In the genomic region with DNA sequence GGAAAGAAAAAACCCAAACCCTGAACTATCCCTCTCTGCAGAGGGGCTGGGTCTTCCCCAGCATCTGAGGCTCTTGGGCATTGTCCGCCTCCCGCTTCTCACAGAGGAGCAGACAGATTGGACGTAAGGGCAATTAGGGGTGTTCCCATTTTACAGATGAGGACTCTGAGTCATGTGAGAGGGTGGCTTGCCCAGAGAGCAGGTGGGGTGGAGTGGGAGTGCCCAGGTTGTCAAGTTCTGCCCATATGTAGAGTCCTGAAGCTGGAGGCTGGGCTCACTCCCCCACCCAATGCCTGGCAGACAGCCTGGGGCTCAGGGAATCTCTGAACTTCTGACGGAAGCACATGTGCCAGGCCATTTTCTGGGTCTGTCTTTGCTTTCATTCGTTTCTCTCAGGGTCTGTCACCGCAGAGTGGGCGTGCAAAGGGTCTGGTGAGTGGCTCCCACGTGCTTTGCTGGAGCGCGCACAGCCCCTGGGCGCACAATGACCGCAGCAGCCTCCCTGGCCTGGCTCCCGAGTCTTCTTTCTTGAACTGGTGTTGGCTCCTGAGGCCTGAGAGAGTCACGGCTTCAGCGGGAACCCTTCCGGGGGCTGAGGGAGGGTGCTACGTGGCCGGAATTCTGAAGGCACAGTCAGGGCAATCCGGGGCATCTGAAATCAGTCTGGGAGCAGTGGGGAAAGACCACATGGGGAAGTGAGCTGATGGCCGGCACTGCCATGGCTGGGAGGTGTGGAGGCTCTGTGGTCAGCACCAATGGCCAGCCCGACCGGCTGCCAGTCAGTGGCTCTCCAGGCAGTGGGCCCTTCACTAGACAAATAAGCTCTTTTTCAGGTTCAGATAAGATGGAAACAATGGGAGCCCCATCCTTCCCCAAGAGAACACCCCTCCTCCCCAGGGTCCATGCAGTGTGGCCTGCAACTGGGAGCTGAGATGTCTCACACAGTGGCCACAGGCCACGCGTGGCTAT, we compare ENCODE assay signal across 20 cellular contexts. TPM values are rescaled to one million over a fixed set of nuclear protein-coding genes. Genes with fewer than 3 reads are reported as not detected.
A peak's percentile ranks its signal among the peaks of the same experiment; 100 is the strongest.
DNase-seq lines count a peak whose midpoint lies in the region; ATAC-seq and TF ChIP-seq lines count a peak whose summit lies in the region.
"Had no signal": no experiment of that assay in that cellular context is flagged by ENCODE, and none has a peak within 500 bp of the region (broad histone marks: within the 10 kb centered on the region; RNA-seq: fewer than 3 reads in every experiment).

No MANE protein-coding gene starts in this region.

- peak overlapping the region; percentile 82 for H3K27ac ChIP-seq in angular gyrus (ENCODE audit: low read depth, low read length)
- no peak overlapping the region for H3K27ac ChIP-seq in esophagus muscularis mucosa (replicated peaks in 1 of 4)

- TF ChIP-seq EP300 in esophagus muscularis mucosa (IDR thresholded peaks at IDR 0.05) = no peak

- no peaks in the 10 kb centered on the region for H3K27me3 Mint-ChIP-seq in osteocyte (ENCODE audit: unreplicated experiment)
- no peaks in the 10 kb centered on the region for H3K27me3 Mint-ChIP-seq in stimulated activated naive CD8-positive, alpha-beta T cell treated with anti-CD3 and anti-CD28 coated beads, Interleukin-15, amount 100 ng/mL, for 72 hours
- peaks cover 2% of the 10 kb centered on the region for H3K27me3 Mint-ChIP-seq in endothelial cell (ENCODE audit: unreplicated experiment)
- H3K27me3 Mint-ChIP-seq: CD4-positive, alpha-beta T cell had no signal

- no peak for ATAC-seq in stimulated activated naive CD8-positive, alpha-beta T cell treated with anti-CD3 and anti-CD28 coated beads, Interleukin-15, amount 100 ng/mL, for 72 hours

- DNase-seq in DMS53 (lab: John Stamatoyannopoulos, UW) = peak; percentile 28
- DNase-seq in DMS53 treated with DMSO at 0.1 percent for 48 hours (lab: John Stamatoyannopoulos, UW; ENCODE audit: unreplicated experiment) = no peak
- DNase-seq in esophagus muscularis mucosa (ENCODE audit: extremely low spot score) = peak; percentile 64
- DNase-seq in osteocyte (ENCODE audit: extremely low spot score, unreplicated experiment) = peak; percentile 83
- DNase-seq in stimulated activated naive CD8-positive, alpha-beta T cell treated with anti-CD3 and anti-CD28 coated beads, Interleukin-15, amount 100 ng/mL, for 72 hours = no peak
- DNase-seq in GM19240 (ENCODE audit: insufficient read length, low spot score) = no peak
- DNase-seq in endothelial cell (ENCODE audit: low spot score) = no peak
- DNase-seq: 8988T; BE2C; CD4-positive, alpha-beta T cell; DND-41; KBM-7; MV-4-11; NCI-H1417 treated with DMSO at 0.1 percent for 48 hours; NCI-H2029 treated with DMSO at 0.1 percent for 48 hours; NCI-H2171 treated with DMSO at 0.1 percent for 48 hours; NCI-H446 treated with DMSO at 0.1 percent for 48 hours; NCI-H774 had no signal

- 91% methylated on average over 24 of the region's 24 CpGs for WGBS in esophagus muscularis mucosa

- TF ChIP-seq CTCF in esophagus muscularis mucosa (IDR thresholded peaks at IDR 0.05) (no peak), osteocyte (IDR thresholded peaks at IDR 0.05) (no peak), endothelial cell (IDR thresholded peaks at IDR 0.05; ENCODE audit: unreplicated experiment) (no peak)

- H3K27ac Mint-ChIP-seq in osteocyte (ENCODE audit: unreplicated experiment) (no peak overlapping the region), endothelial cell (ENCODE audit: unreplicated experiment) (no peak overlapping the region)
- no peak overlapping the region for H3K27ac Mint-ChIP-seq in stimulated activated naive CD8-positive, alpha-beta T cell treated with anti-CD3 and anti-CD28 coated beads, Interleukin-15, amount 100 ng/mL, for 72 hours
- H3K27ac Mint-ChIP-seq: CD4-positive, alpha-beta T cell had no signal

- H3K36me3 ChIP-seq in esophagus muscularis mucosa = no peaks in the 10 kb centered on the region
- H3K36me3 ChIP-seq: BE2C had no signal

- no peaks in the 10 kb centered on the region for H3K9me3 ChIP-seq in esophagus muscularis mucosa
- H3K9me3 ChIP-seq: BE2C had no signal

- H3K27me3 ChIP-seq in esophagus muscularis mucosa = peaks cover 0 to 6% (median 0%) of the 10 kb centered on the region in 4 donors
- H3K27me3 ChIP-seq: BE2C had no signal

- H3K4me3 ChIP-seq in esophagus muscularis mucosa = no peak overlapping the region

- no peak for TF ChIP-seq POLR2A in esophagus muscularis mucosa (IDR thresholded peaks at IDR 0.05; ENCODE audit: low read depth)

- no peaks in the 10 kb centered on the region for H3K4me1 ChIP-seq in esophagus muscularis mucosa
- H3K4me1 ChIP-seq: BE2C had no signal

- H3K4me1 Mint-ChIP-seq in osteocyte (ENCODE audit: unreplicated experiment) (peaks cover 31% of the 10 kb centered on the region), endothelial cell (ENCODE audit: unreplicated experiment) (no peaks in the 10 kb centered on the region)
- H3K4me1 Mint-ChIP-seq in stimulated activated naive CD8-positive, alpha-beta T cell treated with anti-CD3 and anti-CD28 coated beads, Interleukin-15, amount 100 ng/mL, for 72 hours = no peaks in the 10 kb centered on the region

- H3K36me3 Mint-ChIP-seq in osteocyte (ENCODE audit: unreplicated experiment) = no peaks in the 10 kb centered on the region
- H3K36me3 Mint-ChIP-seq in endothelial cell (ENCODE audit: low read depth, unreplicated experiment) = no peaks in the 10 kb centered on the region

- H3K4me3 Mint-ChIP-seq in osteocyte (ENCODE audit: unreplicated experiment) = no peak overlapping the region
- no peak overlapping the region for H3K4me3 Mint-ChIP-seq in stimulated activated naive CD8-positive, alpha-beta T cell treated with anti-CD3 and anti-CD28 coated beads, Interleukin-15, amount 100 ng/mL, for 72 hours
- H3K4me3 Mint-ChIP-seq in endothelial cell (ENCODE audit: unreplicated experiment) = no peak overlapping the region
- H3K4me3 Mint-ChIP-seq: CD4-positive, alpha-beta T cell had no signal

- H3K9me3 Mint-ChIP-seq in osteocyte (ENCODE audit: unreplicated experiment) = no peaks in the 10 kb centered on the region
- no peaks in the 10 kb centered on the region for H3K9me3 Mint-ChIP-seq in stimulated activated naive CD8-positive, alpha-beta T cell treated with anti-CD3 and anti-CD28 coated beads, Interleukin-15, amount 100 ng/mL, for 72 hours
- no peaks in the 10 kb centered on the region for H3K9me3 Mint-ChIP-seq in endothelial cell (ENCODE audit: unreplicated experiment)
- H3K9me3 Mint-ChIP-seq: CD4-positive, alpha-beta T cell had no signal

- intact Hi-C loops in esophagus muscularis mucosa (cut with DNase I) = no loop called here

RNA-seq across cellular contexts. Expression of gene TRPM1, which starts 1.1 kb away (rescaled TPM):
- not detected for total RNA-seq in esophagus muscularis mucosa
- total RNA-seq in osteocyte = not detected in 2 replicates
- total RNA-seq in endothelial cell (ENCODE audit: unreplicated experiment) = not detected
- total RNA-seq: CD4-positive, alpha-beta T cell; H4 had no signal

Comparison
In these comparisons a context has a peak if more than half of its experiments do, and no peak if none do; other contexts are left out.
1. DNase-seq: peak in DMS53 (single experiment), esophagus muscularis mucosa (single experiment) and osteocyte (single experiment); none in DMS53 treated with DMSO at 0.1 percent for 48 hours (single experiment), stimulated activated naive CD8-positive, alpha-beta T cell treated with anti-CD3 and anti-CD28 coated beads, Interleukin-15, amount 100 ng/mL, for 72 hours (0 of 2), GM19240 (single experiment) and endothelial cell (single experiment).